Comparison of ENCODE assay signal across 2 cellular contexts in the genomic region with DNA sequence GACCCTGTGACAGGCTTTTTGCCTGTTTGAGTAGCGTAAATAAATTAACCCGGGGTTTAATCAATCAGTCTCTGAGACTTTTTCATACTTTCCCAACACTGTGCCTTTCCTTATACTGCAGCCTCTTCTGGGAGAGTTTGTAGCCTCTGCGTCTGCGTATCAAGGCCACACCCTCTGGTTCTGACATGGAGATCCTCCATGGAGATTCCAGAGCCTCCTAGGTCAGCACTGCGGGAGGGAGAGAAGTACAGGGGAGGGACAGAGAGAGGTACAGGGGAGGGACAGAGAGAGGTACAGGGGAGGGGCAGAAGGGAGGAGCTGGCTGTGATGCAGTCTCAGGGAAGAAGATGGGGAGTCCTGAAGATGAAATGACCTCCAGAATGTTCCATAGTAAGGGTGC.
TF ChIP-seq lines count a peak whose summit lies in the region.

No MANE protein-coding gene starts in this region.

TF ChIP-seq in GM23338, 12 proteins besides CTCF, POLR2A, EP300 and RAD21 (continued from another document):
- TF ChIP-seq, protein P1, sequence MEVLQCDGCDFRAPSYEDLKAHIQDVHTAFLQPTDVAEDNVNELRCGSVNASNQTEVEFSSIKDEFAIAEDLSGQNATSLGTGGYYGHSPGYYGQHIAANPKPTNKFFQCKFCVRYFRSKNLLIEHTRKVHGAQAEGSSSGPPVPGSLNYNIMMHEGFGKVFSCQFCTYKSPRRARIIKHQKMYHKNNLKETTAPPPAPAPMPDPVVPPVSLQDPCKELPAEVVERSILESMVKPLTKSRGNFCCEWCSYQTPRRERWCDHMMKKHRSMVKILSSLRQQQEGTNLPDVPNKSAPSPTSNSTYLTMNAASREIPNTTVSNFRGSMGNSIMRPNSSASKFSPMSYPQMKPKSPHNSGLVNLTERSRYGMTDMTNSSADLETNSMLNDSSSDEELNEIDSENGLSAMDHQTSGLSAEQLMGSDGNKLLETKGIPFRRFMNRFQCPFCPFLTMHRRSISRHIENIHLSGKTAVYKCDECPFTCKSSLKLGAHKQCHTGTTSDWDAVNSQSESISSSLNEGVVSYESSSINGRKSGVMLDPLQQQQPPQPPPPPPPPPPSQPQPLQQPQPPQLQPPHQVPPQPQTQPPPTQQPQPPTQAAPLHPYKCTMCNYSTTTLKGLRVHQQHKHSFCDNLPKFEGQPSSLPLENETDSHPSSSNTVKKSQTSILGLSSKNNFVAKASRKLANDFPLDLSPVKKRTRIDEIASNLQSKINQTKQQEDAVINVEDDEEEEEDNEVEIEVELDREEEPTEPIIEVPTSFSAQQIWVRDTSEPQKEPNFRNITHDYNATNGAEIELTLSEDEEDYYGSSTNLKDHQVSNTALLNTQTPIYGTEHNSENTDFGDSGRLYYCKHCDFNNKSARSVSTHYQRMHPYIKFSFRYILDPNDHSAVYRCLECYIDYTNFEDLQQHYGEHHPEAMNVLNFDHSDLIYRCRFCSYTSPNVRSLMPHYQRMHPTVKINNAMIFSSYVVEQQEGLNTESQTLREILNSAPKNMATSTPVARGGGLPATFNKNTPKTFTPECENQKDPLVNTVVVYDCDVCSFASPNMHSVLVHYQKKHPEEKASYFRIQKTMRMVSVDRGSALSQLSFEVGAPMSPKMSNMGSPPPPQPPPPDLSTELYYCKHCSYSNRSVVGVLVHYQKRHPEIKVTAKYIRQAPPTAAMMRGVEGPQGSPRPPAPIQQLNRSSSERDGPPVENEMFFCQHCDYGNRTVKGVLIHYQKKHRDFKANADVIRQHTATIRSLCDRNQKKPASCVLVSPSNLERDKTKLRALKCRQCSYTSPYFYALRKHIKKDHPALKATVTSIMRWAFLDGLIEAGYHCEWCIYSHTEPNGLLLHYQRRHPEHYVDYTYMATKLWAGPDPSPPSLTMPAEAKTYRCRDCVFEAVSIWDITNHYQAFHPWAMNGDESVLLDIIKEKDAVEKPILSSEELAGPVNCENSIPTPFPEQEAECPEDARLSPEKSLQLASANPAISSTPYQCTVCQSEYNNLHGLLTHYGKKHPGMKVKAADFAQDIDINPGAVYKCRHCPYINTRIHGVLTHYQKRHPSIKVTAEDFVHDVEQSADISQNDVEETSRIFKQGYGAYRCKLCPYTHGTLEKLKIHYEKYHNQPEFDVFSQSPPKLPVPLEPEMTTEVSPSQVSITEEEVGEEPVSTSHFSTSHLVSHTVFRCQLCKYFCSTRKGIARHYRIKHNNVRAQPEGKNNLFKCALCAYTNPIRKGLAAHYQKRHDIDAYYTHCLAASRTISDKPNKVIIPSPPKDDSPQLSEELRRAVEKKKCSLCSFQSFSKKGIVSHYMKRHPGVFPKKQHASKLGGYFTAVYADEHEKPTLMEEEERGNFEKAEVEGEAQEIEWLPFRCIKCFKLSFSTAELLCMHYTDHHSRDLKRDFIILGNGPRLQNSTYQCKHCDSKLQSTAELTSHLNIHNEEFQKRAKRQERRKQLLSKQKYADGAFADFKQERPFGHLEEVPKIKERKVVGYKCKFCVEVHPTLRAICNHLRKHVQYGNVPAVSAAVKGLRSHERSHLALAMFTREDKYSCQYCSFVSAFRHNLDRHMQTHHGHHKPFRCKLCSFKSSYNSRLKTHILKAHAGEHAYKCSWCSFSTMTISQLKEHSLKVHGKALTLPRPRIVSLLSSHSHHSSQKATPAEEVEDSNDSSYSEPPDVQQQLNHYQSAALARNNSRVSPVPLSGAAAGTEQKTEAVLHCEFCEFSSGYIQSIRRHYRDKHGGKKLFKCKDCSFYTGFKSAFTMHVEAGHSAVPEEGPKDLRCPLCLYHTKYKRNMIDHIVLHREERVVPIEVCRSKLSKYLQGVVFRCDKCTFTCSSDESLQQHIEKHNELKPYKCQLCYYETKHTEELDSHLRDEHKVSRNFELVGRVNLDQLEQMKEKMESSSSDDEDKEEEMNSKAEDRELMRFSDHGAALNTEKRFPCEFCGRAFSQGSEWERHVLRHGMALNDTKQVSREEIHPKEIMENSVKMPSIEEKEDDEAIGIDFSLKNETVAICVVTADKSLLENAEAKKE (CRISPR knock-in tag; IDR thresholded peaks at IDR 0.05), result no peak
- TF ChIP-seq, protein P2, sequence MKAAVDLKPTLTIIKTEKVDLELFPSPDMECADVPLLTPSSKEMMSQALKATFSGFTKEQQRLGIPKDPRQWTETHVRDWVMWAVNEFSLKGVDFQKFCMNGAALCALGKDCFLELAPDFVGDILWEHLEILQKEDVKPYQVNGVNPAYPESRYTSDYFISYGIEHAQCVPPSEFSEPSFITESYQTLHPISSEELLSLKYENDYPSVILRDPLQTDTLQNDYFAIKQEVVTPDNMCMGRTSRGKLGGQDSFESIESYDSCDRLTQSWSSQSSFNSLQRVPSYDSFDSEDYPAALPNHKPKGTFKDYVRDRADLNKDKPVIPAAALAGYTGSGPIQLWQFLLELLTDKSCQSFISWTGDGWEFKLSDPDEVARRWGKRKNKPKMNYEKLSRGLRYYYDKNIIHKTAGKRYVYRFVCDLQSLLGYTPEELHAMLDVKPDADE (IDR thresholded peaks at IDR 0.05), result no peak
- TF ChIP-seq ZNF114 (CRISPR knock-in tag; IDR thresholded peaks at IDR 0.05) (no peak), EZH2phosphoT487 (IDR thresholded peaks at IDR 0.05; ENCODE audit: unreplicated experiment) (no peak), POLR2AphosphoS5 (IDR thresholded peaks at IDR 0.05; ENCODE audit: low read depth) (no peak), EZH2 (IDR thresholded peaks at IDR 0.05; ENCODE audit: low read depth, unreplicated experiment) (no peak)
TF ChIP-seq in GM23338: peak in this region for 0.

TF ChIP-seq in WTC11, 78 proteins besides CTCF, POLR2A, EP300 and RAD21 (continued from another document):
- TF ChIP-seq, protein P3, sequence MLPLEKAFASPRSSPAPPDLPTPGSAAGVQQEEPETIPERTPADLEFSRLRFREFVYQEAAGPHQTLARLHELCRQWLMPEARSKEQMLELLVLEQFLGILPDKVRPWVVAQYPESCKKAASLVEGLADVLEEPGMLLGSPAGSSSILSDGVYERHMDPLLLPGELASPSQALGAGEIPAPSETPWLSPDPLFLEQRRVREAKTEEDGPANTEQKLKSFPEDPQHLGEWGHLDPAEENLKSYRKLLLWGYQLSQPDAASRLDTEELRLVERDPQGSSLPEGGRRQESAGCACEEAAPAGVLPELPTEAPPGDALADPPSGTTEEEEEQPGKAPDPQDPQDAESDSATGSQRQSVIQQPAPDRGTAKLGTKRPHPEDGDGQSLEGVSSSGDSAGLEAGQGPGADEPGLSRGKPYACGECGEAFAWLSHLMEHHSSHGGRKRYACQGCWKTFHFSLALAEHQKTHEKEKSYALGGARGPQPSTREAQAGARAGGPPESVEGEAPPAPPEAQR (CRISPR knock-in tag; IDR thresholded peaks at IDR 0.05), result no peak
- no peak for TF ChIP-seq RORB (CRISPR knock-in tag; IDR thresholded peaks at IDR 0.05)
- TF ChIP-seq, protein P4, sequence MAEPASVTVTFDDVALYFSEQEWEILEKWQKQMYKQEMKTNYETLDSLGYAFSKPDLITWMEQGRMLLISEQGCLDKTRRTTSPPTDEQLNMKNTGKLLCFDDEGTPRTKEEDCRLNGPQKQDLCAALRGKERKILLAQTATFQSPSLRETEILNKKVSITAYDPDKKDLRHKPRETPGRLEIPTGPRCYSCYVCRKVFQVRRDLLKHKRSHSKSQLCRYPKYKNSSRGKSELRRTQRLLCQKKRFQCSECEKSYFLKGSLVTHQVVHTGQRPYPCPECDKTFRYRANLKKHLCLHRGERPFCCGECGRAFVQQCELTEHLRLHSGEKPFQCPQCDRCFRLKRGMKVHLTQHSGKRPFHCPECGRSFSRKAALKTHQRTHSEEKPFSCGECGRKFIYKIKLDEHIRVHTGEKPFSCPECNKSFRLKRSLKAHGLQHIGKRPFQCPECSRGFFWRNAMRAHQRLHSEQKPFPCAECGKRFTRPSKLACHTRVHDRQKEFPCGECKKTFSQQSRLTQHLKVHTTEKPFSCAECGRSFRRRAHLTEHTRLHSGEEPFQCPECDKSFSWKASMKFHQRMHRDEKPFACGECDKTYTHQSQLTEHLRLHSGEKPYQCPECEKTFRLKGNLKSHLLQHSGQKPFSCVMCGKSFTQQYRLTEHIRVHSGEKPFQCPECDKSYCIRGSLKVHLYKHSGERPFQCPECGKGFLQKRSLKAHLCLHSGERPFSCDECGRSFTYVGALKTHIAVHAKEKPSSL (CRISPR knock-in tag; conservative IDR thresholded peaks at IDR 0.05), result no peak
- TF ChIP-seq, protein P5, sequence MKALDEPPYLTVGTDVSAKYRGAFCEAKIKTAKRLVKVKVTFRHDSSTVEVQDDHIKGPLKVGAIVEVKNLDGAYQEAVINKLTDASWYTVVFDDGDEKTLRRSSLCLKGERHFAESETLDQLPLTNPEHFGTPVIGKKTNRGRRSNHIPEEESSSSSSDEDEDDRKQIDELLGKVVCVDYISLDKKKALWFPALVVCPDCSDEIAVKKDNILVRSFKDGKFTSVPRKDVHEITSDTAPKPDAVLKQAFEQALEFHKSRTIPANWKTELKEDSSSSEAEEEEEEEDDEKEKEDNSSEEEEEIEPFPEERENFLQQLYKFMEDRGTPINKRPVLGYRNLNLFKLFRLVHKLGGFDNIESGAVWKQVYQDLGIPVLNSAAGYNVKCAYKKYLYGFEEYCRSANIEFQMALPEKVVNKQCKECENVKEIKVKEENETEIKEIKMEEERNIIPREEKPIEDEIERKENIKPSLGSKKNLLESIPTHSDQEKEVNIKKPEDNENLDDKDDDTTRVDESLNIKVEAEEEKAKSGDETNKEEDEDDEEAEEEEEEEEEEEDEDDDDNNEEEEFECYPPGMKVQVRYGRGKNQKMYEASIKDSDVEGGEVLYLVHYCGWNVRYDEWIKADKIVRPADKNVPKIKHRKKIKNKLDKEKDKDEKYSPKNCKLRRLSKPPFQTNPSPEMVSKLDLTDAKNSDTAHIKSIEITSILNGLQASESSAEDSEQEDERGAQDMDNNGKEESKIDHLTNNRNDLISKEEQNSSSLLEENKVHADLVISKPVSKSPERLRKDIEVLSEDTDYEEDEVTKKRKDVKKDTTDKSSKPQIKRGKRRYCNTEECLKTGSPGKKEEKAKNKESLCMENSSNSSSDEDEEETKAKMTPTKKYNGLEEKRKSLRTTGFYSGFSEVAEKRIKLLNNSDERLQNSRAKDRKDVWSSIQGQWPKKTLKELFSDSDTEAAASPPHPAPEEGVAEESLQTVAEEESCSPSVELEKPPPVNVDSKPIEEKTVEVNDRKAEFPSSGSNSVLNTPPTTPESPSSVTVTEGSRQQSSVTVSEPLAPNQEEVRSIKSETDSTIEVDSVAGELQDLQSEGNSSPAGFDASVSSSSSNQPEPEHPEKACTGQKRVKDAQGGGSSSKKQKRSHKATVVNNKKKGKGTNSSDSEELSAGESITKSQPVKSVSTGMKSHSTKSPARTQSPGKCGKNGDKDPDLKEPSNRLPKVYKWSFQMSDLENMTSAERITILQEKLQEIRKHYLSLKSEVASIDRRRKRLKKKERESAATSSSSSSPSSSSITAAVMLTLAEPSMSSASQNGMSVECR (CRISPR knock-in tag; IDR thresholded peaks at IDR 0.05; ENCODE audit: borderline replicate concordance), result no peak
- no peak for TF ChIP-seq JAZF1 (CRISPR knock-in tag; IDR thresholded peaks at IDR 0.05)
- TF ChIP-seq, protein P6, sequence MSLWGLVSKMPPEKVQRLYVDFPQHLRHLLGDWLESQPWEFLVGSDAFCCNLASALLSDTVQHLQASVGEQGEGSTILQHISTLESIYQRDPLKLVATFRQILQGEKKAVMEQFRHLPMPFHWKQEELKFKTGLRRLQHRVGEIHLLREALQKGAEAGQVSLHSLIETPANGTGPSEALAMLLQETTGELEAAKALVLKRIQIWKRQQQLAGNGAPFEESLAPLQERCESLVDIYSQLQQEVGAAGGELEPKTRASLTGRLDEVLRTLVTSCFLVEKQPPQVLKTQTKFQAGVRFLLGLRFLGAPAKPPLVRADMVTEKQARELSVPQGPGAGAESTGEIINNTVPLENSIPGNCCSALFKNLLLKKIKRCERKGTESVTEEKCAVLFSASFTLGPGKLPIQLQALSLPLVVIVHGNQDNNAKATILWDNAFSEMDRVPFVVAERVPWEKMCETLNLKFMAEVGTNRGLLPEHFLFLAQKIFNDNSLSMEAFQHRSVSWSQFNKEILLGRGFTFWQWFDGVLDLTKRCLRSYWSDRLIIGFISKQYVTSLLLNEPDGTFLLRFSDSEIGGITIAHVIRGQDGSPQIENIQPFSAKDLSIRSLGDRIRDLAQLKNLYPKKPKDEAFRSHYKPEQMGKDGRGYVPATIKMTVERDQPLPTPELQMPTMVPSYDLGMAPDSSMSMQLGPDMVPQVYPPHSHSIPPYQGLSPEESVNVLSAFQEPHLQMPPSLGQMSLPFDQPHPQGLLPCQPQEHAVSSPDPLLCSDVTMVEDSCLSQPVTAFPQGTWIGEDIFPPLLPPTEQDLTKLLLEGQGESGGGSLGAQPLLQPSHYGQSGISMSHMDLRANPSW (CRISPR knock-in tag; conservative IDR thresholded peaks at IDR 0.05; ENCODE audit: low read depth), result no peak
- no peak for TF ChIP-seq ZNF416 (CRISPR knock-in tag; IDR thresholded peaks at IDR 0.05)
- TF ChIP-seq, protein P7, sequence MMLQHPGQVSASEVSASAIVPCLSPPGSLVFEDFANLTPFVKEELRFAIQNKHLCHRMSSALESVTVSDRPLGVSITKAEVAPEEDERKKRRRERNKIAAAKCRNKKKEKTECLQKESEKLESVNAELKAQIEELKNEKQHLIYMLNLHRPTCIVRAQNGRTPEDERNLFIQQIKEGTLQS (CRISPR knock-in tag; conservative IDR thresholded peaks at IDR 0.05), result no peak
- no peak for TF ChIP-seq CBFB (CRISPR knock-in tag; IDR thresholded peaks at IDR 0.05; ENCODE audit: low read depth)
TF ChIP-seq in WTC11: peak in this region for 0.
